Comparison of ENCODE assay signal across 27 cellular contexts in genomic region chr16:31861415-31861814, GRCh38. TPM values are rescaled to one million over a fixed set of nuclear protein-coding genes. Genes with fewer than 3 reads are reported as not detected.
A peak's percentile ranks its signal among the peaks of the same experiment; 100 is the strongest.
DNase-seq lines count a peak whose midpoint lies in the region; ATAC-seq and TF ChIP-seq lines count a peak whose summit lies in the region.
"Had no signal": no experiment of that assay in that cellular context is flagged by ENCODE, and none has a peak within 500 bp of the region (broad histone marks: within the 10 kb centered on the region; RNA-seq: fewer than 3 reads in every experiment).

No MANE protein-coding gene starts in this region.

- POLR2A ChIA-PET in activated CD4-positive, alpha-beta memory T cell treated with anti-CD3 and anti-CD28 coated beads, Interleukin-2, amount 10 ng/mL, durations not matched to agents 7 days and 5 days (lab: Charles Lee), result interaction anchor here (1.0 to 1.4 kb wide), 3 partner anchors 8 to 16 kb away, joined by 3 to 6 read pairs (median 3); partner anchors contain the start of gene ZNF267

- no peaks in the 10 kb centered on the region for H3K36me3 Mint-ChIP-seq in T-helper 1 cell treated with Interleukin-12 subunit alpha and Interleukin-12 subunit beta and Interleukin-4 antibody, amounts not matched to agents 30 μg/mL and 1 μg/mL, for 36 hours (ENCODE audit: low read depth)
- no peaks in the 10 kb centered on the region for H3K36me3 Mint-ChIP-seq in activated naive CD4-positive, alpha-beta T cell treated with anti-CD3 and anti-CD28 coated beads, Interleukin-2, amount 10 ng/mL, durations not matched to agents 7 days and 5 days
- H3K36me3 Mint-ChIP-seq in activated naive CD4-positive, alpha-beta T cell treated with anti-CD3 and anti-CD28 coated beads for 36 hours (ENCODE audit: low read depth), result no peaks in the 10 kb centered on the region
- H3K36me3 Mint-ChIP-seq in activated CD4-positive, alpha-beta memory T cell treated with anti-CD3 and anti-CD28 coated beads, Interleukin-2, amount 10 ng/mL, durations not matched to agents 7 days and 5 days (ENCODE audit: low read depth), result no peaks in the 10 kb centered on the region
- peaks cover 3% of the 10 kb centered on the region for H3K36me3 Mint-ChIP-seq in effector memory CD8-positive, alpha-beta T cell (ENCODE audit: insufficient read depth)

- no peaks in the 10 kb centered on the region for H3K4me1 ChIP-seq in foreskin keratinocyte
- H3K4me1 ChIP-seq: gastroesophageal sphincter, HAP-1, thyroid gland, uterus had no signal

- no peak overlapping the region for H3K4me3 Mint-ChIP-seq in T-helper 1 cell treated with Interleukin-12 subunit alpha and Interleukin-12 subunit beta and Interleukin-4 antibody, amounts not matched to agents 30 μg/mL and 1 μg/mL, for 36 hours
- H3K4me3 Mint-ChIP-seq in activated naive CD4-positive, alpha-beta T cell treated with anti-CD3 and anti-CD28 coated beads, Interleukin-2, amount 10 ng/mL, durations not matched to agents 7 days and 5 days, result no peak overlapping the region
- no peak overlapping the region for H3K4me3 Mint-ChIP-seq in activated naive CD4-positive, alpha-beta T cell treated with anti-CD3 and anti-CD28 coated beads for 36 hours
- H3K4me3 Mint-ChIP-seq in activated CD4-positive, alpha-beta memory T cell treated with anti-CD3 and anti-CD28 coated beads, Interleukin-2, amount 10 ng/mL, durations not matched to agents 7 days and 5 days, result no peak overlapping the region
- no peak overlapping the region for H3K4me3 Mint-ChIP-seq in effector memory CD8-positive, alpha-beta T cell
- H3K4me3 Mint-ChIP-seq: WTC11 had no signal

- H3K27ac Mint-ChIP-seq in T-helper 1 cell treated with Interleukin-12 subunit alpha and Interleukin-12 subunit beta and Interleukin-4 antibody, amounts not matched to agents 30 μg/mL and 1 μg/mL, for 36 hours, result peak overlapping the region; percentile 4
- peak overlapping the region; percentile 75 for H3K27ac Mint-ChIP-seq in activated naive CD4-positive, alpha-beta T cell treated with anti-CD3 and anti-CD28 coated beads, Interleukin-2, amount 10 ng/mL, durations not matched to agents 7 days and 5 days
- H3K27ac Mint-ChIP-seq in activated naive CD4-positive, alpha-beta T cell treated with anti-CD3 and anti-CD28 coated beads for 36 hours, result no peak overlapping the region
- H3K27ac Mint-ChIP-seq in activated CD4-positive, alpha-beta memory T cell treated with anti-CD3 and anti-CD28 coated beads, Interleukin-2, amount 10 ng/mL, durations not matched to agents 7 days and 5 days, result peak overlapping the region; percentile 13
- H3K27ac Mint-ChIP-seq in effector memory CD8-positive, alpha-beta T cell, result peak overlapping the region; percentile 54 to 78
- H3K27ac Mint-ChIP-seq: WTC11 had no signal

- CTCF ChIA-PET in activated naive CD4-positive, alpha-beta T cell treated with anti-CD3 and anti-CD28 coated beads, Interleukin-2, amount 10 ng/mL, durations not matched to agents 7 days and 5 days (lab: Charles Lee), result no interaction called here
- CTCF ChIA-PET in activated naive CD4-positive, alpha-beta T cell treated with anti-CD3 and anti-CD28 coated beads for 36 hours (lab: Charles Lee), result interaction anchor here (0.9 to 6.1 kb wide), 2 partner anchors 6 to 16 kb away, joined by 3 to 52 read pairs; no protein-coding TSS in a partner anchor
- CTCF ChIA-PET in activated CD4-positive, alpha-beta memory T cell treated with anti-CD3 and anti-CD28 coated beads, Interleukin-2, amount 10 ng/mL, durations not matched to agents 7 days and 5 days (lab: Charles Lee), result no interaction called here

- ATAC-seq in effector memory CD8-positive, alpha-beta T cell (replicated peaks), result peak; percentile 57
- ATAC-seq in foreskin keratinocyte, result no peak
- ATAC-seq: body of pancreas, gastroesophageal sphincter, Right ventricle myocardium inferior, WTC11 had no signal

- H3K4me1 Mint-ChIP-seq in T-helper 1 cell treated with Interleukin-12 subunit alpha and Interleukin-12 subunit beta and Interleukin-4 antibody, amounts not matched to agents 30 μg/mL and 1 μg/mL, for 36 hours (ENCODE audit: low read depth), result peaks cover 22% of the 10 kb centered on the region
- H3K4me1 Mint-ChIP-seq in activated naive CD4-positive, alpha-beta T cell treated with anti-CD3 and anti-CD28 coated beads, Interleukin-2, amount 10 ng/mL, durations not matched to agents 7 days and 5 days, result peaks cover 37% of the 10 kb centered on the region
- H3K4me1 Mint-ChIP-seq in activated naive CD4-positive, alpha-beta T cell treated with anti-CD3 and anti-CD28 coated beads for 36 hours (ENCODE audit: low read depth), result peaks cover 21% of the 10 kb centered on the region
- peaks cover 28% of the 10 kb centered on the region for H3K4me1 Mint-ChIP-seq in activated CD4-positive, alpha-beta memory T cell treated with anti-CD3 and anti-CD28 coated beads, Interleukin-2, amount 10 ng/mL, durations not matched to agents 7 days and 5 days
- peaks cover 7 to 12% of the 10 kb centered on the region in 2 donors for H3K4me1 Mint-ChIP-seq in effector memory CD8-positive, alpha-beta T cell (ENCODE audit: low read depth in 2 of 2)
- H3K4me1 Mint-ChIP-seq: WTC11 had no signal

- H3K27me3 Mint-ChIP-seq in T-helper 1 cell treated with Interleukin-12 subunit alpha and Interleukin-12 subunit beta and Interleukin-4 antibody, amounts not matched to agents 30 μg/mL and 1 μg/mL, for 36 hours (ENCODE audit: low read depth), result peaks cover 33% of the 10 kb centered on the region
- peaks cover 6% of the 10 kb centered on the region for H3K27me3 Mint-ChIP-seq in activated naive CD4-positive, alpha-beta T cell treated with anti-CD3 and anti-CD28 coated beads, Interleukin-2, amount 10 ng/mL, durations not matched to agents 7 days and 5 days
- H3K27me3 Mint-ChIP-seq in activated naive CD4-positive, alpha-beta T cell treated with anti-CD3 and anti-CD28 coated beads for 36 hours (ENCODE audit: low read depth), result no peaks in the 10 kb centered on the region
- H3K27me3 Mint-ChIP-seq in activated CD4-positive, alpha-beta memory T cell treated with anti-CD3 and anti-CD28 coated beads, Interleukin-2, amount 10 ng/mL, durations not matched to agents 7 days and 5 days, result peaks cover 6% of the 10 kb centered on the region
- H3K27me3 Mint-ChIP-seq in effector memory CD8-positive, alpha-beta T cell, result peaks cover 0 to under 1% of the 10 kb centered on the region in 2 donors

- H3K27me3 ChIP-seq in foreskin keratinocyte, result no peaks in the 10 kb centered on the region
- H3K27me3 ChIP-seq: body of pancreas, gastroesophageal sphincter, thyroid gland, uterus had no signal

- intact Hi-C loops in activated naive CD4-positive, alpha-beta T cell treated with anti-CD3 and anti-CD28 coated beads for 36 hours (cut with micrococcal nuclease), result loop anchor here (10.0 kb wide), 1 partner anchor 123 kb away; no protein-coding TSS in a partner anchor

- no peak overlapping the region for H3K27ac ChIP-seq in foreskin keratinocyte
- H3K27ac ChIP-seq: body of pancreas, C4-2B, gastroesophageal sphincter, hepatocyte, KMS-11, skin epidermis, thyroid gland, uterus had no signal

- no peak for TF ChIP-seq CTCF in foreskin keratinocyte (conservative IDR thresholded peaks at IDR 0.05)

- H3K9me3 Mint-ChIP-seq in T-helper 1 cell treated with Interleukin-12 subunit alpha and Interleukin-12 subunit beta and Interleukin-4 antibody, amounts not matched to agents 30 μg/mL and 1 μg/mL, for 36 hours, result peaks cover 4% of the 10 kb centered on the region
- peaks cover 2% of the 10 kb centered on the region for H3K9me3 Mint-ChIP-seq in activated naive CD4-positive, alpha-beta T cell treated with anti-CD3 and anti-CD28 coated beads, Interleukin-2, amount 10 ng/mL, durations not matched to agents 7 days and 5 days
- no peaks in the 10 kb centered on the region for H3K9me3 Mint-ChIP-seq in activated naive CD4-positive, alpha-beta T cell treated with anti-CD3 and anti-CD28 coated beads for 36 hours
- no peaks in the 10 kb centered on the region for H3K9me3 Mint-ChIP-seq in activated CD4-positive, alpha-beta memory T cell treated with anti-CD3 and anti-CD28 coated beads, Interleukin-2, amount 10 ng/mL, durations not matched to agents 7 days and 5 days
- no peaks in the 10 kb centered on the region for H3K9me3 Mint-ChIP-seq in effector memory CD8-positive, alpha-beta T cell

- DNase-seq in T-helper 1 cell (no peak), NCI-H1930 (lab: John Stamatoyannopoulos, UW) (no peak), foreskin keratinocyte (no peak)
- DNase-seq in activated naive CD4-positive, alpha-beta T cell treated with anti-CD3 and anti-CD28 coated beads, Interleukin-2, amount 10 ng/mL, durations not matched to agents 7 days and 5 days, result no peak
- DNase-seq in activated naive CD4-positive, alpha-beta T cell treated with anti-CD3 and anti-CD28 coated beads for 36 hours, result no peak
- no peak for DNase-seq in activated CD4-positive, alpha-beta memory T cell treated with anti-CD3 and anti-CD28 coated beads, Interleukin-2, amount 10 ng/mL, durations not matched to agents 7 days and 5 days
- no peak for DNase-seq in effector memory CD8-positive, alpha-beta T cell
- DNase-seq: 8988T, body of pancreas, DND-41, GF-D8, kidney glomerular epithelial cell, NCI-H1417, NCI-H2081 treated with DMSO at 0.1 percent for 48 hours, NCI-H226, NCI-H526 treated with DMSO at 0.1 percent for 48 hours, thyroid gland, uterus had no signal

RNA-seq across cellular contexts. Expression of gene ZNF267, which starts 12.2 kb away (rescaled TPM):
- total RNA-seq in activated naive CD4-positive, alpha-beta T cell treated with anti-CD3 and anti-CD28 coated beads for 36 hours, result 10 to 100 TPM; 58.7 to 59.7 TPM
- total RNA-seq in activated CD4-positive, alpha-beta memory T cell treated with anti-CD3 and anti-CD28 coated beads, Interleukin-2, amount 10 ng/mL, durations not matched to agents 7 days and 5 days, result 10 to 100 TPM; 86.2 to 88.3 TPM
- 14.6 and 16.5 TPM in 2 replicates for total RNA-seq in foreskin keratinocyte
- polyA plus RNA-seq in foreskin keratinocyte, result 3.1 and 4.1 TPM in 2 replicates
